ENCODE assay signal across 8 cellular contexts in genomic region chr3:105823149-105823866, GRCh38. TPM values are rescaled to one million over a fixed set of nuclear protein-coding genes. Genes with fewer than 3 reads are reported as not detected.
DNase-seq lines count a peak whose midpoint lies in the region; ATAC-seq and TF ChIP-seq lines count a peak whose summit lies in the region.

No MANE protein-coding gene starts in this region.

- POLR2A ChIA-PET in MCF 10A (lab: Yijun Ruan, JAX), result interaction anchor here (0.6 to 2.1 kb wide), 11 partner anchors 11 to 786 kb away, joined by 3 to 9 read pairs (median 4); partner anchors contain the start of gene CBLB

- H3K27me3 ChIP-seq in lower lobe of right lung (ENCODE audit: low read depth), result no peaks in the 10 kb centered on the region

- H3K27ac Mint-ChIP-seq in MCF 10A (ENCODE audit: low read depth, unreplicated experiment), result peak overlapping the region; percentile 73

- peaks cover 33% of the 10 kb centered on the region for H3K4me1 Mint-ChIP-seq in MCF 10A (ENCODE audit: insufficient read depth, unreplicated experiment)

- peaks cover 4% of the 10 kb centered on the region for H3K36me3 ChIP-seq in lower lobe of right lung

- H3K4me3 Mint-ChIP-seq in MCF 10A (ENCODE audit: unreplicated experiment), result no peak overlapping the region

- H3K9me3 Mint-ChIP-seq in MCF 10A (ENCODE audit: unreplicated experiment), result no peaks in the 10 kb centered on the region

- H3K36me3 Mint-ChIP-seq in MCF 10A (ENCODE audit: insufficient read depth, unreplicated experiment), result peaks cover 23% of the 10 kb centered on the region

- no peak overlapping the region for H3K4me3 ChIP-seq in lower lobe of right lung

- no peaks in the 10 kb centered on the region for H3K27me3 Mint-ChIP-seq in MCF 10A (ENCODE audit: insufficient read depth, unreplicated experiment)

- intact Hi-C loops in MCF 10A (cut with micrococcal nuclease), result no loop called here
- intact Hi-C loops in lower lobe of right lung (cut with DNase I), result no loop called here

- peaks cover 26% of the 10 kb centered on the region for H3K4me1 ChIP-seq in lower lobe of right lung

- peak overlapping the region; percentile 8 for H3K27ac ChIP-seq in lower lobe of right lung

- no peaks in the 10 kb centered on the region for H3K9me3 ChIP-seq in lower lobe of right lung

- CTCF ChIA-PET in MCF 10A (lab: Yijun Ruan, JAX), result interaction anchor here (0.5 to 1.0 kb wide), 6 partner anchors 12 to 999 kb away, joined by 3 read pairs; no protein-coding TSS in a partner anchor

- peak in 1 of 2 donors; percentile 54 for ATAC-seq in lower lobe of right lung
- no peak for ATAC-seq in GM18858 (IDR thresholded peaks at IDR 0.05; ENCODE audit: unreplicated experiment)
- no peak for ATAC-seq in HG02870 (IDR thresholded peaks at IDR 0.05; ENCODE audit: unreplicated experiment)

- TF ChIP-seq CTCF in MCF 10A (IDR thresholded peaks at IDR 0.05; ENCODE audit: unreplicated experiment) (no peak), lower lobe of right lung (IDR thresholded peaks at IDR 0.05) (no peak)

- DNase-seq in stimulated activated CD4-positive, alpha-beta T cell treated with anti-CD3 and anti-CD28 coated beads, Interleukin-4, amount 100 ng/mL, for 24 hours, result peak; percentile 47
- DNase-seq in stimulated activated CD4-positive, alpha-beta T cell treated with anti-CD3 and anti-CD28 coated beads, Interleukin-15, amount 100 ng/mL, for 24 hours, result no peak
- peak; percentile 82 for DNase-seq in MCF 10A (ENCODE audit: unreplicated experiment)
- DNase-seq in lower lobe of right lung, result no peak
- no peak for DNase-seq in RPMI8226
- no peak for DNase-seq in NCI-H2171 (lab: John Stamatoyannopoulos, UW)

- no TSS peak for BruUV-seq in MCF 10A (replicated peaks; lab: Mats Ljungman, UMichigan)

RNA-seq across cellular contexts. Expression of gene CBLB, which starts 45.5 kb away (rescaled TPM):
- total RNA-seq in MCF 10A (2022) (19.7 and 43.4 TPM in 2 replicates), lower lobe of right lung (29.7 TPM)

Comparison
In these comparisons a context has a peak if more than half of its experiments do, and no peak if none do; other contexts are left out.
1. DNase-seq: peak in stimulated activated CD4-positive, alpha-beta T cell treated with anti-CD3 and anti-CD28 coated beads, Interleukin-4, amount 100 ng/mL, for 24 hours (single experiment) and MCF 10A (single experiment); none in stimulated activated CD4-positive, alpha-beta T cell treated with anti-CD3 and anti-CD28 coated beads, Interleukin-15, amount 100 ng/mL, for 24 hours (single experiment), lower lobe of right lung (single experiment), RPMI8226 (single experiment) and NCI-H2171 (single experiment).